Comparison of ENCODE assay signal across 12 cellular contexts in genomic region chr19:38478273-38478971, GRCh38. TPM values are rescaled to one million over a fixed set of nuclear protein-coding genes. Genes with fewer than 3 reads are reported as not detected.
DNase-seq lines count a peak whose midpoint lies in the region; ATAC-seq and TF ChIP-seq lines count a peak whose summit lies in the region.
"Had no signal": no experiment of that assay in that cellular context is flagged by ENCODE, and none has a peak within 500 bp of the region (broad histone marks: within the 10 kb centered on the region; RNA-seq: fewer than 3 reads in every experiment).

No MANE protein-coding gene starts in this region.

- H3K27ac Mint-ChIP-seq in activated T-helper 1 cell treated with anti-CD3 and anti-CD28 coated beads, Interleukin-12 subunit alpha, Interleukin-12 subunit beta, Interleukin-2, Interleukin-4 antibody, amounts not matched to agents 30 ng/mL and 10 ng/mL and 1 ng/mL, durations not matched to agents 14 hours and 24 hours and 36 hours = no peak overlapping the region
- no peak overlapping the region for H3K27ac Mint-ChIP-seq in stimulated activated memory B cell treated with anti-CD40 and anti-IgM and Interleukin-4, amounts not matched to agents 10 μg/mL and 1 μg/mL and 100 μg/mL, for 72 hours
- H3K27ac Mint-ChIP-seq: activated naive CD8-positive, alpha-beta T cell; T-cell had no signal

- no peaks in the 10 kb centered on the region for H3K27me3 Mint-ChIP-seq in activated T-helper 1 cell treated with anti-CD3 and anti-CD28 coated beads, Interleukin-12 subunit alpha, Interleukin-12 subunit beta, Interleukin-2, Interleukin-4 antibody, amounts not matched to agents 30 ng/mL and 10 ng/mL and 1 ng/mL, durations not matched to agents 14 hours and 24 hours and 36 hours (ENCODE audit: insufficient read depth)
- peaks cover 44% of the 10 kb centered on the region for H3K27me3 Mint-ChIP-seq in stimulated activated memory B cell treated with anti-CD40 and anti-IgM and Interleukin-4, amounts not matched to agents 10 μg/mL and 1 μg/mL and 100 μg/mL, for 72 hours

- H3K9ac ChIP-seq in NT2/D1 (ENCODE audit: insufficient read length, low read depth) = no peak overlapping the region

- H3K4me1 ChIP-seq in NT2/D1 (ENCODE audit: insufficient read depth, insufficient read length) = no peaks in the 10 kb centered on the region

- no peaks in the 10 kb centered on the region for H3K9me3 ChIP-seq in NT2/D1 (ENCODE audit: insufficient read depth, low read length)

- H3K36me3 Mint-ChIP-seq in activated T-helper 1 cell treated with anti-CD3 and anti-CD28 coated beads, Interleukin-12 subunit alpha, Interleukin-12 subunit beta, Interleukin-2, Interleukin-4 antibody, amounts not matched to agents 30 ng/mL and 10 ng/mL and 1 ng/mL, durations not matched to agents 14 hours and 24 hours and 36 hours (ENCODE audit: low read depth) = no peaks in the 10 kb centered on the region
- no peaks in the 10 kb centered on the region for H3K36me3 Mint-ChIP-seq in stimulated activated memory B cell treated with anti-CD40 and anti-IgM and Interleukin-4, amounts not matched to agents 10 μg/mL and 1 μg/mL and 100 μg/mL, for 72 hours
- H3K36me3 Mint-ChIP-seq: activated naive CD8-positive, alpha-beta T cell; naive thymus-derived CD8-positive, alpha-beta T cell; T-cell had no signal

- in situ Hi-C loops in Caki2 (cut with HindIII; ENCODE audit: low pct_unique_long_range_greater_than_20kb, low sequenced_read_pairs) = no loop called here

- no peaks in the 10 kb centered on the region for H3K4me1 Mint-ChIP-seq in activated T-helper 1 cell treated with anti-CD3 and anti-CD28 coated beads, Interleukin-12 subunit alpha, Interleukin-12 subunit beta, Interleukin-2, Interleukin-4 antibody, amounts not matched to agents 30 ng/mL and 10 ng/mL and 1 ng/mL, durations not matched to agents 14 hours and 24 hours and 36 hours (ENCODE audit: low read depth)
- H3K4me1 Mint-ChIP-seq in stimulated activated memory B cell treated with anti-CD40 and anti-IgM and Interleukin-4, amounts not matched to agents 10 μg/mL and 1 μg/mL and 100 μg/mL, for 72 hours = no peaks in the 10 kb centered on the region
- H3K4me1 Mint-ChIP-seq: T-cell had no signal

- no peaks in the 10 kb centered on the region for H3K36me3 ChIP-seq in NT2/D1 (ENCODE audit: insufficient read depth, insufficient read length, low read length)

- H3K27me3 ChIP-seq in NT2/D1 (ENCODE audit: insufficient read depth, insufficient read length) = no peaks in the 10 kb centered on the region

- ATAC-seq in stimulated activated memory B cell treated with anti-CD40 and anti-IgM and Interleukin-4, amounts not matched to agents 10 μg/mL and 1 μg/mL and 100 μg/mL, for 72 hours = no peak
- ATAC-seq: naive thymus-derived CD8-positive, alpha-beta T cell; T-cell had no signal

- DNase-seq in Caki2 (ENCODE audit: low read depth) (peak; percentile 33), H4 (ENCODE audit: low spot score) (peak; percentile 56), NT2/D1 (ENCODE audit: low read depth, low spot score) (peak; percentile 39), fibroblast of mammary gland (ENCODE audit: low read depth) (peak; percentile 5), NCI-H1048 (lab: John Stamatoyannopoulos, UW) (no peak), NCI-H2081 treated with DMSO at 0.1 percent for 48 hours (lab: John Stamatoyannopoulos, UW) (no peak)
- DNase-seq in activated T-helper 1 cell treated with anti-CD3 and anti-CD28 coated beads, Interleukin-12 subunit alpha, Interleukin-12 subunit beta, Interleukin-2, Interleukin-4 antibody, amounts not matched to agents 30 ng/mL and 10 ng/mL and 1 ng/mL, durations not matched to agents 14 hours and 24 hours and 36 hours (ENCODE audit: low spot score) = no peak
- DNase-seq: foreskin fibroblast; naive thymus-derived CD8-positive, alpha-beta T cell; T-cell had no signal

- no peak overlapping the region for H3K4me3 Mint-ChIP-seq in activated T-helper 1 cell treated with anti-CD3 and anti-CD28 coated beads, Interleukin-12 subunit alpha, Interleukin-12 subunit beta, Interleukin-2, Interleukin-4 antibody, amounts not matched to agents 30 ng/mL and 10 ng/mL and 1 ng/mL, durations not matched to agents 14 hours and 24 hours and 36 hours
- no peak overlapping the region for H3K4me3 Mint-ChIP-seq in stimulated activated memory B cell treated with anti-CD40 and anti-IgM and Interleukin-4, amounts not matched to agents 10 μg/mL and 1 μg/mL and 100 μg/mL, for 72 hours
- H3K4me3 Mint-ChIP-seq: activated naive CD8-positive, alpha-beta T cell; T-cell had no signal

- no peak for TF ChIP-seq CTCF in fibroblast of mammary gland (conservative IDR thresholded peaks at IDR 0.05; ENCODE audit: control insufficient read depth, insufficient read depth, low read depth, low read length)

- no peaks in the 10 kb centered on the region for H3K9me3 Mint-ChIP-seq in activated T-helper 1 cell treated with anti-CD3 and anti-CD28 coated beads, Interleukin-12 subunit alpha, Interleukin-12 subunit beta, Interleukin-2, Interleukin-4 antibody, amounts not matched to agents 30 ng/mL and 10 ng/mL and 1 ng/mL, durations not matched to agents 14 hours and 24 hours and 36 hours
- no peaks in the 10 kb centered on the region for H3K9me3 Mint-ChIP-seq in stimulated activated memory B cell treated with anti-CD40 and anti-IgM and Interleukin-4, amounts not matched to agents 10 μg/mL and 1 μg/mL and 100 μg/mL, for 72 hours
- H3K9me3 Mint-ChIP-seq: naive thymus-derived CD8-positive, alpha-beta T cell; T-cell had no signal

- intact Hi-C loops in activated T-helper 1 cell treated with anti-CD3 and anti-CD28 coated beads, Interleukin-12 subunit alpha, Interleukin-12 subunit beta, Interleukin-2, Interleukin-4 antibody, amounts not matched to agents 30 ng/mL and 10 ng/mL and 1 ng/mL, durations not matched to agents 14 hours and 24 hours and 36 hours (cut with micrococcal nuclease) = no loop called here

- H3K4me3 ChIP-seq in NT2/D1 (ENCODE audit: insufficient read length, low read depth) = no peak overlapping the region
- H3K4me3 ChIP-seq in fibroblast of mammary gland (ENCODE audit: control insufficient read depth, low read depth, low read length) = no peak overlapping the region

RNA-seq across cellular contexts. Expression of gene RYR1, which starts 44.9 kb away (rescaled TPM):
- total RNA-seq in Caki2 (2014; rRNA removed; shearing (Covaris generic); ENCODE audit: low replicate concordance) = under 0.01 TPM in 1 of 2 replicates, not detected in the other
- not detected in 2 replicates for total RNA-seq in H4 (2014; rRNA removed; shearing (Covaris generic))
- 2.6 and 3.8 TPM in 2 replicates for total RNA-seq in activated T-helper 1 cell treated with anti-CD3 and anti-CD28 coated beads, Interleukin-12 subunit alpha, Interleukin-12 subunit beta, Interleukin-2, Interleukin-4 antibody, amounts not matched to agents 30 ng/mL and 10 ng/mL and 1 ng/mL, durations not matched to agents 14 hours and 24 hours and 36 hours

RNA-seq across cellular contexts. Expression of gene RASGRP4, which starts 52.4 kb away (rescaled TPM):
- total RNA-seq in Caki2 (2014; rRNA removed; shearing (Covaris generic); ENCODE audit: low replicate concordance) = not detected in 2 replicates
- 0.62 TPM in 1 of 2 replicates, not detected in the other for total RNA-seq in H4 (2014; rRNA removed; shearing (Covaris generic))
- 1.5 and 1.8 TPM in 2 replicates for total RNA-seq in activated T-helper 1 cell treated with anti-CD3 and anti-CD28 coated beads, Interleukin-12 subunit alpha, Interleukin-12 subunit beta, Interleukin-2, Interleukin-4 antibody, amounts not matched to agents 30 ng/mL and 10 ng/mL and 1 ng/mL, durations not matched to agents 14 hours and 24 hours and 36 hours
- total RNA-seq: naive thymus-derived CD8-positive, alpha-beta T cell had no signal

Comparison
In these comparisons a context has a peak if more than half of its experiments do, and no peak if none do; other contexts are left out.
1. DNase-seq: peak in Caki2 (single experiment), H4 (single experiment), NT2/D1 (single experiment) and fibroblast of mammary gland (single experiment); none in activated T-helper 1 cell treated with anti-CD3 and anti-CD28 coated beads, Interleukin-12 subunit alpha, Interleukin-12 subunit beta, Interleukin-2, Interleukin-4 antibody, amounts not matched to agents 30 ng/mL and 10 ng/mL and 1 ng/mL, durations not matched to agents 14 hours and 24 hours and 36 hours (single experiment), NCI-H1048 (single experiment) and NCI-H2081 treated with DMSO at 0.1 percent for 48 hours (single experiment).